9 cellular contexts compared by ENCODE assay signal in the genomic region with DNA sequence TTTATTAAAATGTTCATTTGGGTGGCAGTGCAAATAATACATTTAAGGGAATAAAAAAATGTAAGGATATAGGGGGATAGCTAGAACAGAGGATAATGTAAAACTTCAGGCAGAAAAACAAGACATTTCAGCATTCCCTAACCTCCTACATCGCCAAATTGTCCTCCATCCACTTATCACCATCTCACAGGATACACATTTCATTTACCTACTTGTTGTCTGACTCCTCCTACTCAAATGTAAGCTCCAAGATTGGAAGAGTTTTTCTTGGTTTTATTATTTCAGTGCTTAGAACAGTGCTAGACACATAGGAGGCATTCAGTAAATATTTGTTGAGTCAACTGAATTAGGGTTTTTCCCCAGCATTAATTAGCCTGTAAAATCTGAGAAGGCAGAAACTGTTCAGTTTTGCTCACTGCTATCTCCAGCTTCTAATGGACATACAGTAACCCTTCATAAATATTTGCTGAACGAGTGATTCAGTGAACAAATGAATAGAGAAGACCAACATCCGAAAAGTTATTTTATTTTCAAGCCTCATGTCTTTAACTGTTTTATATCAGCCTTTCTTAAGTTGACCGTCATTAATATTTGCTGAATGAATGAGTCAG. TPM values are rescaled to one million over a fixed set of nuclear protein-coding genes. Genes with fewer than 3 reads are reported as not detected.
DNase-seq lines count a peak whose midpoint lies in the region; ATAC-seq and TF ChIP-seq lines count a peak whose summit lies in the region.
"Had no signal": no experiment of that assay in that cellular context is flagged by ENCODE, and none has a peak within 500 bp of the region (broad histone marks: within the 10 kb centered on the region; RNA-seq: fewer than 3 reads in every experiment).

No MANE protein-coding gene starts in this region.

- ATAC-seq in HG03135 (IDR thresholded peaks at IDR 0.05; ENCODE audit: unreplicated experiment) (no peak), GM19452 (IDR thresholded peaks at IDR 0.05; ENCODE audit: unreplicated experiment) (no peak)

- TF ChIP-seq EP300 in stomach (IDR thresholded peaks at IDR 0.05): no peak

- H3K27me3 ChIP-seq in OCI-LY3 (ENCODE audit: low read depth, low read length) (no peaks in the 10 kb centered on the region), stomach (no peaks in the 10 kb centered on the region)

- H3K4me2 ChIP-seq in OCI-LY3 (ENCODE audit: low read length): peak overlapping the region; percentile 73

- peaks cover 16% of the 10 kb centered on the region for H3K36me3 ChIP-seq in OCI-LY3 (replicated peaks; ENCODE audit: low read depth, low read length)
- H3K36me3 ChIP-seq in stomach: peaks cover 3 to 12% (median 11%) of the 10 kb centered on the region in 4 donors

- DNase-seq in NCI-H510A treated with DMSO at 0.1 percent for 48 hours (lab: John Stamatoyannopoulos, UW) (peak; percentile 36), NCI-H510A (lab: John Stamatoyannopoulos, UW) (no peak), foreskin melanocyte (peak; percentile 14), stomach (no peak), activated gamma-delta T cell treated with Interleukin-2 at 50 U/mL for 16 hours (no peak)
- DNase-seq: activated naive CD8-positive, alpha-beta T cell treated with anti-CD3 and anti-CD28 coated beads, Interleukin-2, amount 10 ng/mL, durations not matched to agents 7 days and 5 days had no signal

- no peak for TF ChIP-seq POLR2A in stomach (IDR thresholded peaks at IDR 0.05)

- WGBS in stomach, 5 donors: 6 to 15% (median 11%) methylated on average over 4 of the region's 4 CpGs

- TF ChIP-seq CTCF in OCI-LY3 (IDR thresholded peaks at IDR 0.05; ENCODE audit: low read depth, low read length) (no peak), stomach (IDR thresholded peaks at IDR 0.05) (no peak)

- H2AFZ ChIP-seq in OCI-LY3 (ENCODE audit: low read depth, low read length): 0 out of 2 replicates have a peak overlapping the region, but pooled peaks have one; percentile 7

- peak overlapping the region; percentile 86 for H3K9ac ChIP-seq in OCI-LY3 (ENCODE audit: low read length)

- no peaks in the 10 kb centered on the region for H4K20me1 ChIP-seq in OCI-LY3 (ENCODE audit: insufficient read depth, low read length)

- intact Hi-C loops in stomach (cut with DNase I; ENCODE audit: low total_unique reads): no loop called here

- H3K79me2 ChIP-seq in OCI-LY3 (ENCODE audit: low read length): peaks cover 35% of the 10 kb centered on the region

- H3K4me1 ChIP-seq in OCI-LY3 (ENCODE audit: low read length): peaks cover 16% of the 10 kb centered on the region
- peaks cover 6 to 54% (median 32%) of the 10 kb centered on the region in 4 donors for H3K4me1 ChIP-seq in stomach

- H3K27ac ChIP-seq in OCI-LY3 (ENCODE audit: low read length) (no peak overlapping the region), stomach (peak overlapping the region in 4 of 5 donors; percentile 88 to 92 (median 90))

- H3K9me3 ChIP-seq in OCI-LY3 (ENCODE audit: insufficient read depth, low read length) (no peaks in the 10 kb centered on the region), stomach (no peaks in the 10 kb centered on the region)

- peak overlapping the region; percentile 93 for H3K4me3 ChIP-seq in OCI-LY3 (ENCODE audit: low read length)
- H3K4me3 ChIP-seq in stomach: peak overlapping the region; percentile 68 to 88 (median 75)

RNA-seq across cellular contexts. Expression of a gene that starts 0.9 kb away (rescaled TPM):
- total RNA-seq in stomach: 10 to 100 TPM in 4 of 5 donors, 1 to 10 TPM in 1; 9.9 to 78.6 (median 21.7) TPM
- polyA plus RNA-seq in stomach: 1 to 10 TPM; 3.3 to 6.4 (median 3.9) TPM

Comparison
In these comparisons a context has a peak if more than half of its experiments do, and no peak if none do; other contexts are left out.
1. DNase-seq: peak in NCI-H510A treated with DMSO at 0.1 percent for 48 hours (single experiment) and foreskin melanocyte (single experiment); none in NCI-H510A (single experiment), stomach (single experiment) and activated gamma-delta T cell treated with Interleukin-2 at 50 U/mL for 16 hours (single experiment).